Comparison of ENCODE assay signal across 1 cellular context in genomic region chr6:116100419-116101297, GRCh38.
TF ChIP-seq lines count a peak whose summit lies in the region.

TSS of gene NT5DC1 (plus strand) at chr6:116100853. CDS start at chr6:116100931, 78 bp downstream.

TF ChIP-seq in K562, 482 proteins besides CTCF, POLR2A, EP300 and RAD21 (continued from another document and continues in another):
- peak; percentile 91 for TF ChIP-seq ZNF263 (CRISPR knock-in tag; IDR thresholded peaks at IDR 0.05; ENCODE audit: borderline replicate concordance)
- peak; percentile 78; the same call in 1 of the 2 replicates for TF ChIP-seq CREB3L1 (IDR thresholded peaks at IDR 0.05; ENCODE audit: borderline replicate concordance, low read depth)
- peak; percentile 69; the same call in 1 of the 2 replicates for TF ChIP-seq ATF7 (IDR thresholded peaks at IDR 0.05)
- TF ChIP-seq SP1 (CRISPR knock-in tag; IDR thresholded peaks at IDR 0.05): no peak
- TF ChIP-seq SAFB (IDR thresholded peaks at IDR 0.05; ENCODE audit: borderline replicate concordance, low read depth, low read length): peak; percentile 58; the same call in 1 of the 2 replicates
- TF ChIP-seq CTCFL (IDR thresholded peaks at IDR 0.05; ENCODE audit: borderline replicate concordance, insufficient read depth, low read depth, low read length, poor library complexity, severe bottlenecking): peak; percentile 25
- TF ChIP-seq PML (IDR thresholded peaks at IDR 0.05; ENCODE audit: low read length): peak; percentile 35; the same call in 1 of the 2 replicates
- TF ChIP-seq, protein P1, sequence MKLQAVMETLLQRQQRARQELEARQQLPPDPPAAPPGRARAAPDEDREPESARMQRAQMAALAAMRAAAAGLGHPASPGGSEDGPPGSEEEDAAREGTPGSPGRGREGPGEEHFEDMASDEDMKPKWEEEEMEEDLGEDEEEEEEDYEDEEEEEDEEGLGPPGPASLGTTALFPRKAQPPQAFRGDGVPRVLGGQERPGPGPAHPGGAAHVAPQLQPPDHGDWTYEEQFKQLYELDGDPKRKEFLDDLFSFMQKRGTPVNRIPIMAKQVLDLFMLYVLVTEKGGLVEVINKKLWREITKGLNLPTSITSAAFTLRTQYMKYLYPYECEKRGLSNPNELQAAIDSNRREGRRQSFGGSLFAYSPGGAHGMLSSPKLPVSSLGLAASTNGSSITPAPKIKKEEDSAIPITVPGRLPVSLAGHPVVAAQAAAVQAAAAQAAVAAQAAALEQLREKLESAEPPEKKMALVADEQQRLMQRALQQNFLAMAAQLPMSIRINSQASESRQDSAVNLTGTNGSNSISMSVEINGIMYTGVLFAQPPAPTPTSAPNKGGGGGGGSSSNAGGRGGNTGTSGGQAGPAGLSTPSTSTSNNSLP (IDR thresholded peaks at IDR 0.05; ENCODE audit: borderline replicate concordance, low read depth, low read length): no peak
- 0 out of 2 replicates have a peak, but pooled peaks have one; percentile 14 for TF ChIP-seq ZEB2 (IDR thresholded peaks at IDR 0.05)
- TF ChIP-seq RBBP5 (IDR thresholded peaks at IDR 0.05; ENCODE audit: borderline replicate concordance, insufficient read depth, low read length, poor library complexity, severe bottlenecking): peak; percentile 87
- TF ChIP-seq KAT7 (CRISPR knock-in tag; IDR thresholded peaks at IDR 0.05; ENCODE audit: borderline replicate concordance): peak; percentile 84; the same call in 1 of the 2 replicates
- TF ChIP-seq CTBP1 (IDR thresholded peaks at IDR 0.05; ENCODE audit: borderline replicate concordance): peak; percentile 97
- TF ChIP-seq RB1 (IDR thresholded peaks at IDR 0.05; ENCODE audit: low read depth): peak; percentile 92
- TF ChIP-seq ZNF175 (CRISPR knock-in tag; IDR thresholded peaks at IDR 0.05; ENCODE audit: low read depth): no peak
- peak; percentile 38; the same call in 1 of the 2 replicates for TF ChIP-seq ETV5 (CRISPR knock-in tag; IDR thresholded peaks at IDR 0.05; ENCODE audit: low read depth)
- TF ChIP-seq VEZF1 (CRISPR knock-in tag; IDR thresholded peaks at IDR 0.05): peak; percentile 87
- TF ChIP-seq, protein P2, sequence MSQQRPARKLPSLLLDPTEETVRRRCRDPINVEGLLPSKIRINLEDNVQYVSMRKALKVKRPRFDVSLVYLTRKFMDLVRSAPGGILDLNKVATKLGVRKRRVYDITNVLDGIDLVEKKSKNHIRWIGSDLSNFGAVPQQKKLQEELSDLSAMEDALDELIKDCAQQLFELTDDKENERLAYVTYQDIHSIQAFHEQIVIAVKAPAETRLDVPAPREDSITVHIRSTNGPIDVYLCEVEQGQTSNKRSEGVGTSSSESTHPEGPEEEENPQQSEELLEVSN (IDR thresholded peaks at IDR 0.05; ENCODE audit: borderline replicate concordance in 1 of 2, extremely low read depth in 1 of 2, insufficient read depth in 1 of 2, insufficient read length in 1 of 2, low read depth in 1 of 2, low read length in 1 of 2, poor library complexity in 1 of 2, severe bottlenecking in 1 of 2): peak; percentile 65 to 88
- TF ChIP-seq, protein P3, sequence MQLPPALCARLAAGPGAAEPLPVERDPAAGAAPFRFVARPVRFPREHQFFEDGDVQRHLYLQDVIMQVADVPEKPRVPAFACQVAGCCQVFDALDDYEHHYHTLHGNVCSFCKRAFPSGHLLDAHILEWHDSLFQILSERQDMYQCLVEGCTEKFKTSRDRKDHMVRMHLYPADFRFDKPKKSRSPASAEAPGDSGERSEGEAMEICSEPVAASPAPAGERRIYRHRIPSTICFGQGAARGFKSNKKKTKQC (CRISPR knock-in tag; IDR thresholded peaks at IDR 0.05): 0 out of 2 replicates have a peak, but pooled peaks have one; percentile 16
- no peak for TF ChIP-seq JUND (IDR thresholded peaks at IDR 0.05; ENCODE audit: borderline replicate concordance, low read depth, low read length)
- TF ChIP-seq JUND (tag; IDR thresholded peaks at IDR 0.05; ENCODE audit: borderline replicate concordance, low read depth, low read length): 0 out of 3 replicates have a peak, but pooled peaks have one; percentile 12
- no peak for TF ChIP-seq CBFA2T3 (IDR thresholded peaks at IDR 0.05)
- peak; percentile 12 for TF ChIP-seq ZNF146 (CRISPR knock-in tag; IDR thresholded peaks at IDR 0.05; ENCODE audit: unreplicated experiment)
- TF ChIP-seq ZBTB17 (CRISPR knock-in tag; IDR thresholded peaks at IDR 0.05): peak; percentile 63; the same call in 1 of the 2 replicates
- peak; percentile 80 to 90; a peak in 3 of 4 replicates for TF ChIP-seq UBTF (IDR thresholded peaks at IDR 0.05; ENCODE audit: borderline replicate concordance in 1 of 2, low read depth in 2 of 2, low read length in 2 of 2)
- TF ChIP-seq RHOXF2B (CRISPR knock-in tag; conservative IDR thresholded peaks at IDR 0.05): 0 out of 2 replicates have a peak, but pooled peaks have one; percentile 11
- TF ChIP-seq TAF7 (tag; IDR thresholded peaks at IDR 0.05): 0 out of 2 replicates have a peak, but pooled peaks have one; percentile 34
- TF ChIP-seq ZFX (CRISPR knock-in tag; IDR thresholded peaks at IDR 0.05): peak; percentile 96
- TF ChIP-seq ZFP30 (CRISPR knock-in tag; IDR thresholded peaks at IDR 0.05; ENCODE audit: borderline replicate concordance): no peak
- TF ChIP-seq DPF2 (IDR thresholded peaks at IDR 0.05): no peak
- peak; percentile 72 for TF ChIP-seq GABPA (tag; conservative IDR thresholded peaks at IDR 0.05; ENCODE audit: low read depth)
- peak; percentile 36; the same call in 1 of the 2 replicates for TF ChIP-seq CREB1 (IDR thresholded peaks at IDR 0.05)
- peak; percentile 60; the same call in 1 of the 2 replicates for TF ChIP-seq CREB1 (CRISPR knock-in tag; IDR thresholded peaks at IDR 0.05)
- no peak for TF ChIP-seq CCAR2 (IDR thresholded peaks at IDR 0.05; ENCODE audit: low read depth, low read length)
- TF ChIP-seq MAZ (CRISPR knock-in tag; conservative IDR thresholded peaks at IDR 0.05 in 1 of 2, IDR thresholded peaks at IDR 0.05 in 1 of 2): peak; percentile 72 to 90
- TF ChIP-seq ZNF354B (CRISPR knock-in tag; IDR thresholded peaks at IDR 0.05): no peak
- no peak for TF ChIP-seq ZKSCAN8 (CRISPR knock-in tag; IDR thresholded peaks at IDR 0.05)
- no peak for TF ChIP-seq SRSF7 (optimal IDR thresholded peaks at IDR 0.05; ENCODE audit: low read depth, low read length)
- TF ChIP-seq ZNF224 (CRISPR knock-in tag; IDR thresholded peaks at IDR 0.05): 0 out of 2 replicates have a peak, but pooled peaks have one; percentile 23
- TF ChIP-seq ZNF121 (CRISPR knock-in tag; conservative IDR thresholded peaks at IDR 0.05): no peak
- TF ChIP-seq ZNF436 (CRISPR knock-in tag; IDR thresholded peaks at IDR 0.05): no peak
- peak; percentile 30; the same call in 1 of the 2 replicates for TF ChIP-seq TOE1 (IDR thresholded peaks at IDR 0.05; ENCODE audit: borderline replicate concordance)
- TF ChIP-seq TOE1 (CRISPR knock-in tag; IDR thresholded peaks at IDR 0.05; ENCODE audit: borderline replicate concordance, low read depth): no peak
- TF ChIP-seq, protein P4, sequence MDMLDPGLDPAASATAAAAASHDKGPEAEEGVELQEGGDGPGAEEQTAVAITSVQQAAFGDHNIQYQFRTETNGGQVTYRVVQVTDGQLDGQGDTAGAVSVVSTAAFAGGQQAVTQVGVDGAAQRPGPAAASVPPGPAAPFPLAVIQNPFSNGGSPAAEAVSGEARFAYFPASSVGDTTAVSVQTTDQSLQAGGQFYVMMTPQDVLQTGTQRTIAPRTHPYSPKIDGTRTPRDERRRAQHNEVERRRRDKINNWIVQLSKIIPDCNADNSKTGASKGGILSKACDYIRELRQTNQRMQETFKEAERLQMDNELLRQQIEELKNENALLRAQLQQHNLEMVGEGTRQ (CRISPR knock-in tag; IDR thresholded peaks at IDR 0.05): no peak
- TF ChIP-seq BHLHE40 (IDR thresholded peaks at IDR 0.05; ENCODE audit: low read length): no peak
- TF ChIP-seq TBP (optimal IDR thresholded peaks at IDR 0.05; ENCODE audit: low read depth, low read length): peak; percentile 65
- TF ChIP-seq GMEB1 (CRISPR knock-in tag; IDR thresholded peaks at IDR 0.05): peak; percentile 60
- TF ChIP-seq KLF1 (tag; IDR thresholded peaks at IDR 0.05): peak; percentile 66; the same call in 1 of the 2 replicates
- TF ChIP-seq, protein P5, sequence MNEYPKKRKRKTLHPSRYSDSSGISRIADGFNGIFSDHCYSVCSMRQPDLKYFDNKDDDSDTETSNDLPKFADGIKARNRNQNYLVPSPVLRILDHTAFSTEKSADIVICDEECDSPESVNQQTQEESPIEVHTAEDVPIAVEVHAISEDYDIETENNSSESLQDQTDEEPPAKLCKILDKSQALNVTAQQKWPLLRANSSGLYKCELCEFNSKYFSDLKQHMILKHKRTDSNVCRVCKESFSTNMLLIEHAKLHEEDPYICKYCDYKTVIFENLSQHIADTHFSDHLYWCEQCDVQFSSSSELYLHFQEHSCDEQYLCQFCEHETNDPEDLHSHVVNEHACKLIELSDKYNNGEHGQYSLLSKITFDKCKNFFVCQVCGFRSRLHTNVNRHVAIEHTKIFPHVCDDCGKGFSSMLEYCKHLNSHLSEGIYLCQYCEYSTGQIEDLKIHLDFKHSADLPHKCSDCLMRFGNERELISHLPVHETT (CRISPR knock-in tag; conservative IDR thresholded peaks at IDR 0.05 in 1 of 2, IDR thresholded peaks at IDR 0.05 in 1 of 2): peak in 1 of 2 experiments; percentile 93; a peak in 2 of 4 replicates
